19 cellular contexts compared by ENCODE assay signal in genomic region chr22:24871611-24872205, GRCh38.
"Had no signal": no experiment of that assay in that cellular context is flagged by ENCODE, and none has a peak within 500 bp of the region (broad histone marks: within the 10 kb centered on the region; RNA-seq: fewer than 3 reads in every experiment).

No MANE protein-coding gene starts in this region.

- H3K36me3 Mint-ChIP-seq: stimulated activated naive B cell treated with anti-CD40 and anti-IgM and Interleukin-4, amounts not matched to agents 10 μg/mL and 1 μg/mL and 100 μg/mL, for 72 hours had no signal

- H3K27ac Mint-ChIP-seq: nephron progenitor cell; stimulated activated naive B cell treated with anti-CD40 and anti-IgM and Interleukin-4, amounts not matched to agents 10 μg/mL and 1 μg/mL and 100 μg/mL, for 72 hours had no signal

- H3K9me3 Mint-ChIP-seq: nephron progenitor cell; stimulated activated naive B cell treated with anti-CD40 and anti-IgM and Interleukin-4, amounts not matched to agents 10 μg/mL and 1 μg/mL and 100 μg/mL, for 72 hours had no signal

- FAIRE-seq: astrocyte, colon, kidney had no signal

- H3K36me3 ChIP-seq: cardiac muscle cell, esophagus squamous epithelium, vagina had no signal

- H3K27ac ChIP-seq: cardiac muscle cell, esophagus squamous epithelium, foreskin keratinocyte, sigmoid colon, tibial nerve, vagina had no signal

- H3K9me3 ChIP-seq: esophagus squamous epithelium, sigmoid colon, vagina had no signal

- ATAC-seq: foreskin keratinocyte; left ventricle myocardium superior; stimulated activated naive B cell treated with anti-CD40 and anti-IgM and Interleukin-4, amounts not matched to agents 10 μg/mL and 1 μg/mL and 100 μg/mL, for 72 hours had no signal

- H3K4me1 ChIP-seq: esophagus squamous epithelium, foreskin keratinocyte, sigmoid colon, tibial nerve, vagina had no signal

- H3K4me1 Mint-ChIP-seq: nephron progenitor cell; stimulated activated naive B cell treated with anti-CD40 and anti-IgM and Interleukin-4, amounts not matched to agents 10 μg/mL and 1 μg/mL and 100 μg/mL, for 72 hours had no signal

- DNase-seq: activated CD4-positive, alpha-beta T cell treated with anti-CD3 and anti-CD28 coated beads, Interleukin-2, amount 50 U/mL, for 4 hours; activated gamma-delta T cell treated with Interleukin-2 at 50 U/mL for 16 hours; activated T-cell treated with anti-CD3 and anti-CD28 coated beads, Interleukin-2, amount 50 U/mL, for 48 hours; esophagus squamous epithelium; foreskin keratinocyte; head of caudate nucleus; kidney; left ventricle myocardium superior; mesendoderm; nephron progenitor cell; sigmoid colon; stimulated activated CD4-positive, alpha-beta T cell treated with anti-CD3 and anti-CD28 coated beads, Interleukin-2, amount 100 ng/mL, for 24 hours; stimulated activated naive B cell treated with anti-CD40 and anti-IgM and Interleukin-4, amounts not matched to agents 10 μg/mL and 1 μg/mL and 100 μg/mL, for 72 hours; T1000 had no signal

- H3K4me3 ChIP-seq: cardiac muscle cell, esophagus squamous epithelium, sigmoid colon, tibial nerve, vagina had no signal

- H3K27me3 ChIP-seq: cardiac muscle cell, esophagus squamous epithelium, foreskin keratinocyte, sigmoid colon, tibial nerve, vagina had no signal

- H3K4me3 Mint-ChIP-seq: nephron progenitor cell; stimulated activated naive B cell treated with anti-CD40 and anti-IgM and Interleukin-4, amounts not matched to agents 10 μg/mL and 1 μg/mL and 100 μg/mL, for 72 hours had no signal
